ENCODE assay signal across 8 cellular contexts in genomic region chr19:16041571-16042386, GRCh38. TPM values are rescaled to one million over a fixed set of nuclear protein-coding genes. Genes with fewer than 3 reads are reported as not detected.
DNase-seq lines count a peak whose midpoint lies in the region; ATAC-seq and TF ChIP-seq lines count a peak whose summit lies in the region.

No MANE protein-coding gene starts in this region.

- H3K27me3 ChIP-seq in IMR-90 (ENCODE audit: control insufficient read depth, insufficient read depth, low read length) (no peaks in the 10 kb centered on the region), SJSA1 (replicated peaks) (no peaks in the 10 kb centered on the region), subcutaneous abdominal adipose tissue (ENCODE audit: control insufficient read depth in 5 of 5, insufficient read depth in 4 of 5, low read length in 5 of 5) (no peaks in the 10 kb centered on the region)

- POLR2A ChIA-PET in IMR-90 (lab: Charles Lee; ENCODE audit: unreplicated experiment) = interaction anchor here (0.8 kb wide), 1 partner anchor 143 kb away, joined by 3 read pairs; the partner anchor contains the start of gene FAM32A

- H2AFZ ChIP-seq in IMR-90 (replicated peaks; ENCODE audit: low read length, poor library complexity) = peak overlapping the region; percentile 89

- H3K36me3 ChIP-seq in IMR-90 (ENCODE audit: control insufficient read depth, insufficient read depth, low read length) = no peaks in the 10 kb centered on the region
- H3K36me3 ChIP-seq in SJSA1 = no peaks in the 10 kb centered on the region
- no peaks in the 10 kb centered on the region for H3K36me3 ChIP-seq in subcutaneous abdominal adipose tissue (ENCODE audit: control insufficient read depth in 5 of 5, insufficient read depth in 5 of 5, low read length in 5 of 5)

- H3K79me1 ChIP-seq in IMR-90 (ENCODE audit: low read depth in 1 of 2, low read length in 2 of 2) = no peaks in the 10 kb centered on the region

- no peak overlapping the region for H2BK5ac ChIP-seq in IMR-90 (ENCODE audit: low read depth, low read length, poor library complexity, severe bottlenecking)

- no peaks in the 10 kb centered on the region for H4K20me1 ChIP-seq in IMR-90 (ENCODE audit: insufficient read depth, low read length)

- H3K9me1 ChIP-seq in IMR-90 (ENCODE audit: insufficient read depth, low read length) = no peaks in the 10 kb centered on the region

- H2AK9ac ChIP-seq in IMR-90 (replicated peaks; ENCODE audit: low read depth, low read length, poor library complexity) = peak overlapping the region; percentile 43

- H3K4me1 ChIP-seq in IMR-90 (ENCODE audit: control insufficient read depth, insufficient read depth, low read length) (peaks cover 2% of the 10 kb centered on the region), SJSA1 (replicated peaks) (peaks cover 11% of the 10 kb centered on the region), subcutaneous abdominal adipose tissue (ENCODE audit: control insufficient read depth in 5 of 5, insufficient read depth in 5 of 5, low read length in 5 of 5) (peaks cover 0 to 18% (median 13%) of the 10 kb centered on the region in 5 donors)

- no peak for TF ChIP-seq POLR2A in IMR-90 (IDR thresholded peaks at IDR 0.05; ENCODE audit: low read depth, low read length)

- H3K14ac ChIP-seq in IMR-90 (replicated peaks; ENCODE audit: low read depth, low read length) = peak overlapping the region; percentile 54

- H3K9me3 ChIP-seq in IMR-90 (ENCODE audit: control insufficient read depth, insufficient read depth, low read length) = no peaks in the 10 kb centered on the region
- no peaks in the 10 kb centered on the region for H3K9me3 ChIP-seq in SJSA1 (replicated peaks)
- H3K9me3 ChIP-seq in subcutaneous abdominal adipose tissue (ENCODE audit: control insufficient read depth in 5 of 5, low read length in 5 of 5) = no peaks in the 10 kb centered on the region

- H3K27ac ChIP-seq in IMR-90 (ENCODE audit: insufficient read depth, low read length) (peak overlapping the region; percentile 12), SJSA1 (no peak overlapping the region), subcutaneous abdominal adipose tissue (ENCODE audit: low read depth, low read length) (no peak overlapping the region)

- CTCF ChIA-PET in IMR-90 (lab: Yijun Ruan, JAX) = interaction anchor here (0.6 to 2.6 kb wide), 16 partner anchors 12 to 950 kb away, joined by 3 to 19 read pairs (median 4); partner anchors contain the start of gene FAM32A

- in situ Hi-C loops in IMR-90 (cut with MboI; ENCODE audit: low sequenced_read_pairs) = loop anchor here (5.0 to 10.0 kb wide), 2 partner anchors 136 to 343 kb away; no protein-coding TSS in a partner anchor

- peak overlapping the region; percentile 37 for H4K5ac ChIP-seq in IMR-90 (ENCODE audit: low read depth, low read length)

- BruUV-seq in IMR-90 (replicated peaks; lab: Mats Ljungman, UMichigan) = no TSS peak

- peak overlapping the region; percentile 70 to 90 for H4K8ac ChIP-seq in IMR-90 (ENCODE audit: low read depth in 2 of 2, low read length in 2 of 2)

- ATAC-seq in IMR-90 (ENCODE audit: low read depth) = peak; percentile 99
- no peak for ATAC-seq in HG03108 (IDR thresholded peaks at IDR 0.05; ENCODE audit: unreplicated experiment)

- peak overlapping the region; percentile 52 for H3K4ac ChIP-seq in IMR-90 (ENCODE audit: low read depth, low read length)

- TF ChIP-seq RAD21 in IMR-90 (IDR thresholded peaks at IDR 0.05; ENCODE audit: low read length) = peak; percentile 92

- dilution Hi-C loops in IMR-90 (cut with HindIII; ENCODE audit: low sequenced_read_pairs, unreplicated experiment) = no loop called here

- H2BK120ac ChIP-seq in IMR-90 (ENCODE audit: low read depth, low read length) = peak overlapping the region; percentile 36

- intact Hi-C loops in IMR-90 (cut with micrococcal nuclease) = loop anchor here (1.0 to 5.0 kb wide), 4 partner anchors 36 to 413 kb away; partner anchors contain the start of genes RAB8A and TPM4

- peak overlapping the region; percentile 36; the same call in 1 of the 3 replicates for H2BK15ac ChIP-seq in IMR-90 (ENCODE audit: low read depth, low read length)

- H4K91ac ChIP-seq in IMR-90 (ENCODE audit: insufficient read depth, low read depth, low read length) = 0 out of 2 replicates have a peak overlapping the region, but pooled peaks have one; percentile 37

- no peak overlapping the region for H3K56ac ChIP-seq in IMR-90 (ENCODE audit: extremely low read depth, insufficient read depth, low read length)

- no peak overlapping the region for H3K23ac ChIP-seq in IMR-90 (ENCODE audit: low read depth, low read length)

- no peak overlapping the region for H3K18ac ChIP-seq in IMR-90 (ENCODE audit: low read depth, low read length)

- H3K4me2 ChIP-seq in IMR-90 (ENCODE audit: low read depth, low read length) = peak overlapping the region; percentile 38

- peak; percentile 30 for DNase-seq in COR-L47 (lab: John Stamatoyannopoulos, UW)
- DNase-seq in IMR-90 = peak; percentile 52
- peak; percentile 79 to 81 for DNase-seq in SJSA1 (ENCODE audit: low read depth in 1 of 2, low spot score in 2 of 2)
- peak; percentile 91 for DNase-seq in activated effector memory CD4-positive, alpha-beta T cell treated with anti-CD3 and anti-CD28 coated beads, Interleukin-2, amount 50 U/mL, for 16 hours
- DNase-seq in foreskin melanocyte = peak; percentile 63
- peak; percentile 40 for DNase-seq in occipital lobe (lab: John Stamatoyannopoulos, UW)

- peak overlapping the region; percentile 47 for H3K9ac ChIP-seq in IMR-90 (ENCODE audit: low read depth, low read length)
- peak overlapping the region in 3 of 5 donors; percentile 21 to 46 (median 38) for H3K9ac ChIP-seq in subcutaneous abdominal adipose tissue (ENCODE audit: low read length in 5 of 5)

- H3K4me3 ChIP-seq in IMR-90 (ENCODE audit: insufficient read depth, low read depth, low read length) (no peak overlapping the region), SJSA1 (no peak overlapping the region), subcutaneous abdominal adipose tissue (ENCODE audit: low read depth in 1 of 5, low read length in 5 of 5) (peak overlapping the region; percentile 12 to 54 (median 41))

- 0 out of 2 replicates have a peak overlapping the region, but pooled peaks have one; percentile 21 for H2AK5ac ChIP-seq in IMR-90 (ENCODE audit: low read depth, low read length)

- TF ChIP-seq CTCF in IMR-90 (conservative IDR thresholded peaks at IDR 0.05; ENCODE audit: low read depth, low read length) = peak; percentile 96

- 33% methylated on average over 8 of the region's 29 CpGs; no CpG with 5 or more reads in 1 of the 2 experiments for WGBS in IMR-90 (ENCODE audit: extremely low coverage in 2 of 2, insufficient read length in 1 of 2), 2 experiments

- H2BK20ac ChIP-seq in IMR-90 (ENCODE audit: low read depth, low read length) = peak overlapping the region; percentile 50; the same call in 1 of the 2 replicates

TF ChIP-seq in IMR-90, 13 proteins besides CTCF, POLR2A, EP300 and RAD21:
- no peak for TF ChIP-seq NFE2L2 (IDR thresholded peaks at IDR 0.05; ENCODE audit: low read depth, low read length)
- peak; percentile 40; the same call in 1 of the 2 replicates for TF ChIP-seq MAZ (IDR thresholded peaks at IDR 0.05; ENCODE audit: borderline replicate concordance, low read depth, low read length)
- TF ChIP-seq FOS (IDR thresholded peaks at IDR 0.05; ENCODE audit: low read depth, low read length) = no peak
- peak; percentile 86 for TF ChIP-seq SMC3 (IDR thresholded peaks at IDR 0.05; ENCODE audit: low read depth, low read length)
- peak; percentile 20; the same call in 1 of the 2 replicates for TF ChIP-seq CEBPB (IDR thresholded peaks at IDR 0.05; ENCODE audit: low read depth, low read length)
- no peak for TF ChIP-seq MAFK (IDR thresholded peaks at IDR 0.05; ENCODE audit: low read depth, low read length)
- peak; percentile 75; the same call in 1 of the 2 replicates for TF ChIP-seq CHD1 (IDR thresholded peaks at IDR 0.05; ENCODE audit: low read depth, low read length)
- no peak for TF ChIP-seq RCOR1 (IDR thresholded peaks at IDR 0.05; ENCODE audit: insufficient replicate concordance, low read length)
- TF ChIP-seq, protein P1, sequence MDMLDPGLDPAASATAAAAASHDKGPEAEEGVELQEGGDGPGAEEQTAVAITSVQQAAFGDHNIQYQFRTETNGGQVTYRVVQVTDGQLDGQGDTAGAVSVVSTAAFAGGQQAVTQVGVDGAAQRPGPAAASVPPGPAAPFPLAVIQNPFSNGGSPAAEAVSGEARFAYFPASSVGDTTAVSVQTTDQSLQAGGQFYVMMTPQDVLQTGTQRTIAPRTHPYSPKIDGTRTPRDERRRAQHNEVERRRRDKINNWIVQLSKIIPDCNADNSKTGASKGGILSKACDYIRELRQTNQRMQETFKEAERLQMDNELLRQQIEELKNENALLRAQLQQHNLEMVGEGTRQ (IDR thresholded peaks at IDR 0.05; ENCODE audit: low read depth, low read length) = no peak
- TF ChIP-seq BHLHE40 (IDR thresholded peaks at IDR 0.05; ENCODE audit: low read depth, low read length) = no peak
- no peak for TF ChIP-seq RFX5 (IDR thresholded peaks at IDR 0.05; ENCODE audit: low read depth, low read length)
- TF ChIP-seq, protein P2, sequence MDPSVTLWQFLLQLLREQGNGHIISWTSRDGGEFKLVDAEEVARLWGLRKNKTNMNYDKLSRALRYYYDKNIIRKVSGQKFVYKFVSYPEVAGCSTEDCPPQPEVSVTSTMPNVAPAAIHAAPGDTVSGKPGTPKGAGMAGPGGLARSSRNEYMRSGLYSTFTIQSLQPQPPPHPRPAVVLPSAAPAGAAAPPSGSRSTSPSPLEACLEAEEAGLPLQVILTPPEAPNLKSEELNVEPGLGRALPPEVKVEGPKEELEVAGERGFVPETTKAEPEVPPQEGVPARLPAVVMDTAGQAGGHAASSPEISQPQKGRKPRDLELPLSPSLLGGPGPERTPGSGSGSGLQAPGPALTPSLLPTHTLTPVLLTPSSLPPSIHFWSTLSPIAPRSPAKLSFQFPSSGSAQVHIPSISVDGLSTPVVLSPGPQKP (IDR thresholded peaks at IDR 0.05; ENCODE audit: borderline replicate concordance, low read depth, low read length) = no peak
- no peak for TF ChIP-seq MXI1 (IDR thresholded peaks at IDR 0.05; ENCODE audit: borderline replicate concordance, low read depth, low read length)

RNA-seq across cellular contexts. Expression of gene TPM4, which starts 34.5 kb away (rescaled TPM):
- total RNA-seq in IMR-90 (2012; rRNA removed) (1,075 and 1,562 TPM in 2 replicates), occipital lobe (94.8 TPM)
- polyA plus RNA-seq in IMR-90 (2012; rRNA removed) = 1,160 and 1,218 TPM in 2 replicates
- 1,916 and 2,081 TPM in 2 replicates for polyA plus RNA-seq in IMR-90 (2012; cell fraction: cytosol; rRNA removed)
- 535 and 1,052 TPM in 2 replicates for polyA plus RNA-seq in IMR-90 (2012; cell fraction: nucleus; rRNA removed; ENCODE audit: low replicate concordance)
- total RNA-seq in SJSA1 (2014; rRNA removed; shearing (Covaris generic)) = 1,990 and 2,203 TPM in 2 replicates

Comparison
In these comparisons a context has a peak if more than half of its experiments do, and no peak if none do; other contexts are left out.
1. DNase-seq: peak in every context shown above with its lines; median percentile 91 in activated effector memory CD4-positive, alpha-beta T cell treated with anti-CD3 and anti-CD28 coated beads, Interleukin-2, amount 50 U/mL, for 16 hours; 80 in SJSA1; 63 in foreskin melanocyte; 52 in IMR-90; 40 in occipital lobe; 30 in COR-L47.
2. H3K4me3 ChIP-seq: peak in subcutaneous abdominal adipose tissue (5 of 5); none in IMR-90 (single experiment) and SJSA1 (single experiment).
3. RNA of gene TPM4, which starts 34.5 kb away (total RNA-seq): 1,990 to 2,203 TPM in SJSA1 and 1,075 to 1,562 TPM in IMR-90; 94.8 TPM in occipital lobe (single experiment); every median in the first group is over 10 times any median in the second.